Comparison of ENCODE assay signal across 1 cellular context in the genomic region with DNA sequence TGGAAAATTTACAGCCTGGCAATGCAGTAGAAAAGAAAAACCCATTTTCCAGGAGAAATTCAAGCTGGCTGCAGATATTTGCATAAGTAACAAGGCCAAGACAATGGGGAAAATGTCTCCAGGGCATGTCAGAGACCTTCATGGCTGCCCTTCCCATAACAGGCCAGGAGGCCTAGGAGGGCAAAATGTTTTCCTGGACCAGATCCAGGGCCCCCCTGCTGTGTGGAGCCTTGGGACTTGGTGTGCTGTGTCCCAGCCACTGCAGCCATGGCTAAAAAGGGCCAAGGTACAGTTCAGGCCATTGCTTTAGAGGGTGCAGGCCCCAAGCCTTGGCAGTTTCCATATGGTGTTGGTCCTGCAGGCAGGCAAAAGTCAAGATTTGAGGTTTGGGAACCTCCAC.
TF ChIP-seq lines count a peak whose summit lies in the region.

No MANE protein-coding gene starts in this region.

TF ChIP-seq in K562, 482 proteins besides CTCF, POLR2A, EP300 and RAD21:
- TF ChIP-seq E2F3 (CRISPR knock-in tag; IDR thresholded peaks at IDR 0.05) (no peak), ZFP36 (IDR thresholded peaks at IDR 0.05; ENCODE audit: low read depth, low read length, partially characterized antibody) (peak; percentile 83), NFIC (IDR thresholded peaks at IDR 0.05) (peak; percentile 74)
